17 cellular contexts compared by ENCODE assay signal in the genomic region with DNA sequence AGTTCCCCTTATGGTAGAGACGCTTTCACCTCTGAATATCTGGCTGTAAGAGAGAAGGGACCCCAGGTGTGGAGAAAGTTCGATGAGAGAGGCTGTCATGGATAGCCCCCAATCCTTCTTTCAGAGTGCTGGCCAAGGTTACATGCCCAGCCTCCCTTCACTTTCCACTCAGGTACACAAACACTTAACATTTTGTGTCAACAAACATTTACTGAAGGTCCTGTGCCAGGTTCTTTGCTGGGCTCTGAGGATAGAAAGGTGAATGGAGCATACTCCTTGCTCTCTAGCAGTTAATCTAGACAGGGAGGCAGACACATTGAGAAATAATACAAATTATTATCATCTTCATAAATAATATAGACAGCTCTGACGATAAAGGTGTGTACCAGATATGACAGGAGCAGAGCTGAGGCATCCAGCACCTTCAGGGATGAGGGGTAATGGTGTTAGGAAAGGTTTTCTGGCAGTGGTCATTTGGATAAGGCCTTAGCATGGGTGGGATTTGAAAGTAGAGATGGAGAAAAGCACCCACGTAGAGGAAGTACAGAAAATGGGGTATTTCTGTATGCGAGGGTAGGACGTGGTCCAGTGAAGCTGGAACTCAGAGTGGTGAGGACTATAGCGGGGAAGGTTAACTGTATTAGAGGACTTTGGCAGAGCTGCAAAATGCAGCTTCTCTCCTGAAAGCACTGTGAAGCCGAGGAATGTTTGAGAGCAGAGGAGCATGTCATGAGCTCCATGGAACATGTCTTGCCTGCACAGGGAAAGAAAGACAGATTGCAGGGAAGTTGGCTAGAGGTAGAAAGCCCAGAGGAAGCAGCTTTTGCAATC. TPM values are rescaled to one million over a fixed set of nuclear protein-coding genes. Genes with fewer than 3 reads are reported as not detected.
DNase-seq lines count a peak whose midpoint lies in the region; ATAC-seq, FAIRE-seq and TF ChIP-seq lines count a peak whose summit lies in the region.
"Had no signal": no experiment of that assay in that cellular context is flagged by ENCODE, and none has a peak within 500 bp of the region (broad histone marks: within the 10 kb centered on the region; RNA-seq: fewer than 3 reads in every experiment).

No MANE protein-coding gene starts in this region.

- ATAC-seq in HepG2 (no peak), HG02571 (IDR thresholded peaks at IDR 0.05; ENCODE audit: unreplicated experiment) (peak; percentile 23), HG03469 (IDR thresholded peaks at IDR 0.05; ENCODE audit: unreplicated experiment) (peak; percentile 21)

- CTCF ChIA-PET in HepG2 (lab: Yijun Ruan, JAX; ENCODE audit: low intra/inter-chr PET ratio, low total read pairs) = no interaction called here

- WGBS in liver = 76% methylated on average over 8 of the region's 8 CpGs
- WGBS in HepG2 (ENCODE audit: low lambda C conversion rate) = 59% methylated on average over 8 of the region's 8 CpGs

- POLR2A ChIA-PET in HepG2 (lab: Yijun Ruan, JAX) = interaction anchor here (0.9 kb wide), 1 partner anchor 40 kb away, joined by 3 read pairs; no protein-coding TSS in a partner anchor

- DNase-seq in HepG2 (ENCODE audit: low spot score) (no peak), mesenteric fat pad (ENCODE audit: low spot score) (no peak), SW480 (ENCODE audit: low spot score) (no peak), GM13976 (ENCODE audit: low spot score) (no peak), putamen (ENCODE audit: low spot score) (no peak)
- DNase-seq: activated naive CD4-positive, alpha-beta T cell treated with anti-CD3 and anti-CD28 coated beads for 36 hours; DND-41; NCI-H1436; SK-N-SH; stimulated activated CD4-positive, alpha-beta T cell treated with anti-CD3 and anti-CD28 coated beads, Interleukin-12 subunit alpha, Interleukin-12 subunit beta, amount 100 ng/mL, for 4 hours; stimulated activated CD8-positive, alpha-beta memory T cell treated with anti-CD3 and anti-CD28 coated beads, Interleukin-4, amount 100 ng/mL, for 48 hours had no signal

- H3K27ac ChIP-seq in liver (ENCODE audit: low read depth in 1 of 2, low read length in 2 of 2) (peak overlapping the region; percentile 30 to 52), HepG2 (ENCODE audit: extremely low read length, insufficient read depth, low read length) (no peak overlapping the region)

- no TSS peak for BruUV-seq in HepG2 (replicated peaks; lab: Mats Ljungman, UMichigan)

- TF ChIP-seq CTCF in liver (IDR thresholded peaks at IDR 0.05; ENCODE audit: low read depth, low read length, missing input control) = no peak
- TF ChIP-seq CTCF in HepG2 (CRISPR knock-in tag; IDR thresholded peaks at IDR 0.05) = no peak
- TF ChIP-seq CTCF in GM13976 (IDR thresholded peaks at IDR 0.05; ENCODE audit: borderline replicate concordance, control extremely low read depth, extremely low read depth, insufficient read depth, missing control alignments) = no peak

- H4K20me1 ChIP-seq in HepG2 (ENCODE audit: insufficient read depth, low read length) = no peaks in the 10 kb centered on the region

- H3K36me3 ChIP-seq in liver (ENCODE audit: control insufficient read depth in 4 of 4, insufficient read depth in 3 of 4, low read depth in 1 of 4, low read length in 3 of 4) = no peaks in the 10 kb centered on the region
- no peaks in the 10 kb centered on the region; a peak in 1 of 5 replicates for H3K36me3 ChIP-seq in HepG2 (replicated peaks in 1 of 2; ENCODE audit: control insufficient read depth in 1 of 2, insufficient read depth in 2 of 2, low read length in 2 of 2)

- peaks cover 7 to 49% (median 24%) of the 10 kb centered on the region in 4 donors for H3K4me1 ChIP-seq in liver (ENCODE audit: control insufficient read depth in 4 of 4, insufficient read depth in 4 of 4, low read length in 3 of 4)
- H3K4me1 ChIP-seq in HepG2 (ENCODE audit: insufficient read depth, low read length) = peaks cover 19% of the 10 kb centered on the region

- H3K4me2 ChIP-seq in HepG2 (ENCODE audit: low read depth, low read length) = no peak overlapping the region
- H3K4me2 ChIP-seq: SK-N-SH had no signal

- H3K9ac ChIP-seq in liver (ENCODE audit: low read depth in 1 of 2, low read length in 2 of 2) (no peak overlapping the region), HepG2 (ENCODE audit: insufficient read depth, low read depth, low read length) (no peak overlapping the region)
- H3K9ac ChIP-seq: SK-N-SH had no signal

- TF ChIP-seq EP300 in HepG2 (IDR thresholded peaks at IDR 0.05; ENCODE audit: low read depth in 2 of 2, low read length in 2 of 2) (no peak), HepG2 (CRISPR knock-in tag; IDR thresholded peaks at IDR 0.05; ENCODE audit: borderline replicate concordance) (no peak)

- no peak for TF ChIP-seq POLR2A in HepG2 (IDR thresholded peaks at IDR 0.05; ENCODE audit: insufficient read depth in 1 of 2, low read depth in 2 of 2, low read length in 2 of 2)

- H2AFZ ChIP-seq in HepG2 (ENCODE audit: low read length) = no peak overlapping the region

- intact Hi-C loops in HepG2 (cut with micrococcal nuclease; ENCODE audit: unreplicated experiment) = no loop called here

- in situ Hi-C loops in HepG2 (cut with HindIII; ENCODE audit: extremely low pct_ligation_motif_present, low pct_unique_long_range_greater_than_20kb) = no loop called here
- in situ Hi-C loops in GM13976 (cut with MboI; ENCODE audit: low sequenced_read_pairs, unreplicated experiment) = no loop called here

- FAIRE-seq in HepG2 (lab: Jason Lieb, UNC) = no peak
- FAIRE-seq: A204.1, colon had no signal

- H3K27me3 ChIP-seq in liver (ENCODE audit: control insufficient read depth in 4 of 4, insufficient read depth in 4 of 4, low read length in 3 of 4) (no peaks in the 10 kb centered on the region), HepG2 (ENCODE audit: control insufficient read depth in 1 of 2, insufficient read depth in 2 of 2, low read length in 2 of 2) (no peaks in the 10 kb centered on the region)

- H3K4me3 ChIP-seq in liver (ENCODE audit: low read depth in 1 of 3, low read length in 3 of 3) (no peak overlapping the region), HepG2 (replicated peaks in 1 of 3; ENCODE audit: insufficient read depth in 1 of 3, low read depth in 2 of 3, low read length in 3 of 3) (no peak overlapping the region)

- no peak for TF ChIP-seq RAD21 in liver (IDR thresholded peaks at IDR 0.05)
- no peak for TF ChIP-seq RAD21 in HepG2 (CRISPR knock-in tag; IDR thresholded peaks at IDR 0.05)

- no peaks in the 10 kb centered on the region for H3K9me3 ChIP-seq in liver (ENCODE audit: control insufficient read depth in 4 of 4, low read length in 3 of 4)
- no peaks in the 10 kb centered on the region for H3K9me3 ChIP-seq in HepG2 (ENCODE audit: low read length)
- H3K9me3 ChIP-seq: SK-N-SH had no signal

- no peaks in the 10 kb centered on the region for H3K79me2 ChIP-seq in HepG2 (ENCODE audit: insufficient read depth, low read length)

RNA-seq across cellular contexts. Expression of a gene that starts 19.6 kb away (rescaled TPM):
- 10 to 100 TPM; 23.1 to 80.0 TPM for total RNA-seq in liver
- polyA plus RNA-seq in liver = 10 to 100 TPM; 19.6 to 23.3 TPM
- total RNA-seq in HepG2 (2016; rRNA removed; fragmentation: Illumina TruSeq; extraction: Trizol) = 15.0 and 15.8 TPM in 2 replicates
- total RNA-seq in HepG2 (2016; cell fraction: cytosol; rRNA removed; fragmentation: Illumina TruSeq; extraction: Trizol; ENCODE audit: low read depth) = 10.1 and 10.8 TPM in 2 replicates
- 15.1 and 19.3 TPM in 2 replicates for total RNA-seq in HepG2 (2016; cell fraction: insoluble cytoplasmic fraction; rRNA removed; fragmentation: Illumina TruSeq; extraction: Trizol)
- 9.3 and 12.0 TPM in 2 replicates for total RNA-seq in HepG2 (2016; cell fraction: membrane; rRNA removed; fragmentation: Illumina TruSeq; extraction: Trizol)
- total RNA-seq in HepG2 (2016; cell fraction: nucleus; rRNA removed; fragmentation: Illumina TruSeq; extraction: Trizol) = 22.7 and 24.0 TPM in 2 replicates
- 41.6 and 52.5 TPM in 2 replicates for polyA plus RNA-seq in HepG2 (2011; rRNA removed)
- 21.9 and 27.8 TPM in 2 replicates for polyA plus RNA-seq in HepG2 (2011; cell fraction: cytosol; rRNA removed)
- 94.0 and 96.1 TPM in 2 replicates for polyA plus RNA-seq in HepG2 (2011; cell fraction: nucleus; rRNA removed)
- 27.5 and 36.7 TPM in 2 replicates for polyA plus RNA-seq in HepG2 (2012)
- polyA plus RNA-seq in HepG2 (2016; cell fraction: cytosol; fragmentation: Illumina TruSeq; extraction: Trizol; ENCODE audit: low read depth) = 2.4 and 2.9 TPM in 2 replicates
- 9.9 and 13.6 TPM in 2 replicates for polyA plus RNA-seq in HepG2 (2016; cell fraction: insoluble cytoplasmic fraction; fragmentation: Illumina TruSeq; extraction: Trizol; ENCODE audit: low read depth)
- 4.7 and 5.9 TPM in 2 replicates for polyA plus RNA-seq in HepG2 (2016; cell fraction: membrane; fragmentation: Illumina TruSeq; extraction: Trizol; ENCODE audit: low read depth)
- polyA plus RNA-seq in HepG2 (2016; cell fraction: nucleus; fragmentation: Illumina TruSeq; extraction: Trizol; ENCODE audit: insufficient read depth, low read depth) = 17.2 and 18.8 TPM in 2 replicates
- 32.4 and 88.1 TPM in 2 replicates for polyA minus RNA-seq in HepG2 (2011; rRNA and poly(A)+ RNA removed; ENCODE audit: low replicate concordance)
- 34.5 and 36.9 TPM in 2 replicates for polyA minus RNA-seq in HepG2 (2011; cell fraction: cytosol; rRNA and poly(A)+ RNA removed)
- 174 and 179 TPM in 2 replicates for polyA minus RNA-seq in HepG2 (2011; cell fraction: nucleus; rRNA and poly(A)+ RNA removed)
- total RNA-seq in mesenteric fat pad = 37.5 TPM
- polyA plus RNA-seq: neural cell had no signal

RNA-seq across cellular contexts. Expression of a gene that starts 48.1 kb away (rescaled TPM):
- total RNA-seq in liver (1 to 10 TPM; 2.8 TPM), HepG2 (2016; rRNA removed; fragmentation: Illumina TruSeq; extraction: Trizol) (0.69 and 0.89 TPM in 2 replicates), mesenteric fat pad (6.7 TPM)
- polyA plus RNA-seq in liver (1 to 10 TPM; 2.9 to 4.2 TPM), HepG2 (2011; rRNA removed) (0.71 and 0.90 TPM in 2 replicates)
- 0.35 and 0.40 TPM in 2 replicates for total RNA-seq in HepG2 (2016; cell fraction: cytosol; rRNA removed; fragmentation: Illumina TruSeq; extraction: Trizol; ENCODE audit: low read depth)
- 0.82 and 0.86 TPM in 2 replicates for total RNA-seq in HepG2 (2016; cell fraction: insoluble cytoplasmic fraction; rRNA removed; fragmentation: Illumina TruSeq; extraction: Trizol)
- 0.34 and 0.40 TPM in 2 replicates for total RNA-seq in HepG2 (2016; cell fraction: membrane; rRNA removed; fragmentation: Illumina TruSeq; extraction: Trizol)
- 1.2 and 1.8 TPM in 2 replicates for total RNA-seq in HepG2 (2016; cell fraction: nucleus; rRNA removed; fragmentation: Illumina TruSeq; extraction: Trizol)
- polyA plus RNA-seq in HepG2 (2011; cell fraction: cytosol; rRNA removed) = 0.81 and 0.97 TPM in 2 replicates
- 0.11 and 0.23 TPM in 2 replicates for polyA plus RNA-seq in HepG2 (2011; cell fraction: nucleus; rRNA removed)
- polyA plus RNA-seq in HepG2 (2012) = 0.67 and 2.1 TPM in 2 replicates
- 0.12 and 0.19 TPM in 2 replicates for polyA plus RNA-seq in HepG2 (2016; cell fraction: cytosol; fragmentation: Illumina TruSeq; extraction: Trizol; ENCODE audit: low read depth)
- 1.1 and 1.3 TPM in 2 replicates for polyA plus RNA-seq in HepG2 (2016; cell fraction: insoluble cytoplasmic fraction; fragmentation: Illumina TruSeq; extraction: Trizol; ENCODE audit: low read depth)
- polyA plus RNA-seq in HepG2 (2016; cell fraction: membrane; fragmentation: Illumina TruSeq; extraction: Trizol; ENCODE audit: low read depth) = 0.26 and 0.30 TPM in 2 replicates
- polyA plus RNA-seq in HepG2 (2016; cell fraction: nucleus; fragmentation: Illumina TruSeq; extraction: Trizol; ENCODE audit: insufficient read depth, low read depth) = 1.5 and 2.6 TPM in 2 replicates
- polyA minus RNA-seq in HepG2 (2011; rRNA and poly(A)+ RNA removed; ENCODE audit: low replicate concordance) = 1.1 and 4.7 TPM in 2 replicates
- polyA minus RNA-seq in HepG2 (2011; cell fraction: cytosol; rRNA and poly(A)+ RNA removed) = 0.30 and 0.88 TPM in 2 replicates
- polyA minus RNA-seq in HepG2 (2011; cell fraction: nucleus; rRNA and poly(A)+ RNA removed) = 0.64 and 0.75 TPM in 2 replicates
- total RNA-seq: activated naive CD4-positive, alpha-beta T cell treated with anti-CD3 and anti-CD28 coated beads for 36 hours had no signal
- polyA plus RNA-seq: neural cell, SK-N-SH had no signal
